In genomic region chr5:150320048-150320555, GRCh38 we compare ENCODE assay signal across 10 cellular contexts. TPM values are rescaled to one million over a fixed set of nuclear protein-coding genes. Genes with fewer than 3 reads are reported as not detected.
A peak's percentile ranks its signal among the peaks of the same experiment; 100 is the strongest.
DNase-seq lines count a peak whose midpoint lies in the region; ATAC-seq and TF ChIP-seq lines count a peak whose summit lies in the region.
"Had no signal": no experiment of that assay in that cellular context is flagged by ENCODE, and none has a peak within 500 bp of the region (broad histone marks: within the 10 kb centered on the region; RNA-seq: fewer than 3 reads in every experiment).

No MANE protein-coding gene starts in this region.

- ATAC-seq in left lung (peak; percentile 70), upper lobe of right lung (peak; percentile 68)
- no peak for ATAC-seq in activated CD4-positive, CD25-positive, alpha-beta regulatory T cell treated with anti-CD3 and anti-CD28 coated beads, Interleukin-2, amount 50 U/mL, for 24 hours

- WGBS in endodermal cell (ENCODE audit: insufficient coverage in 1 of 2, insufficient read length in 1 of 2), 2 experiments, result 71 to 96% methylated on average over 1 to 2 of the region's 2 CpGs

- H3K36me3 ChIP-seq in left lung (no peaks in the 10 kb centered on the region), upper lobe of right lung (no peaks in the 10 kb centered on the region), endodermal cell (ENCODE audit: control insufficient read depth, insufficient read depth, low read length) (no peaks in the 10 kb centered on the region)

- no peak overlapping the region for H3K27ac Mint-ChIP-seq in endodermal cell

- TF ChIP-seq CTCF in left lung (IDR thresholded peaks at IDR 0.05) (no peak), upper lobe of right lung (IDR thresholded peaks at IDR 0.05) (no peak), endodermal cell (conservative IDR thresholded peaks at IDR 0.05) (no peak)

- no peaks in the 10 kb centered on the region for H3K4me1 ChIP-seq in left lung
- no peaks in the 10 kb centered on the region for H3K4me1 ChIP-seq in upper lobe of right lung
- no peaks in the 10 kb centered on the region for H3K4me1 ChIP-seq in endodermal cell (ENCODE audit: control insufficient read depth, insufficient read depth, low read length)

- in situ Hi-C loops in KBM-7 (cut with MboI; ENCODE audit: low pct_unique_long_range_greater_than_20kb, low sequenced_read_pairs), result no loop called here

- H3K27ac ChIP-seq in left lung (no peak overlapping the region), upper lobe of right lung (peak overlapping the region; percentile 30), endodermal cell (ENCODE audit: low read depth, low read length) (no peak overlapping the region)

- H3K36me3 Mint-ChIP-seq in endodermal cell (ENCODE audit: low read depth), result no peaks in the 10 kb centered on the region

- peak; percentile 37 for DNase-seq in NCI-H2029 (lab: John Stamatoyannopoulos, UW)
- no peak for DNase-seq in NCI-H2029 treated with DMSO at 0.1 percent for 48 hours (lab: John Stamatoyannopoulos, UW)
- DNase-seq in cerebellar cortex (ENCODE audit: low spot score), result peak; percentile 65
- peak in 1 of 2 donors; percentile 55 for DNase-seq in left lung
- no peak for DNase-seq in upper lobe of right lung
- DNase-seq in KBM-7, result no peak
- no peak for DNase-seq in endodermal cell
- DNase-seq: T-helper 9 cell had no signal

- H3K27me3 ChIP-seq in left lung (no peaks in the 10 kb centered on the region), upper lobe of right lung (no peaks in the 10 kb centered on the region), endodermal cell (ENCODE audit: control insufficient read depth, insufficient read depth, low read length, poor library complexity, severe bottlenecking) (no peaks in the 10 kb centered on the region)

- no peak overlapping the region for H3K4me3 Mint-ChIP-seq in endodermal cell

- H3K9me3 ChIP-seq in left lung (no peaks in the 10 kb centered on the region), upper lobe of right lung (no peaks in the 10 kb centered on the region), endodermal cell (ENCODE audit: control insufficient read depth, low read length) (no peaks in the 10 kb centered on the region)

- H3K9me3 Mint-ChIP-seq in endodermal cell, result no peaks in the 10 kb centered on the region

- no peak overlapping the region for H3K9ac ChIP-seq in endodermal cell (ENCODE audit: extremely low read depth, low read length, poor library complexity, severe bottlenecking)

- H3K27me3 Mint-ChIP-seq in endodermal cell (ENCODE audit: insufficient read depth), result peaks cover 5% of the 10 kb centered on the region

- intact Hi-C loops in left lung (cut with DNase I) (no loop called here), upper lobe of right lung (cut with DNase I) (no loop called here)

- H3K4me1 Mint-ChIP-seq in endodermal cell, result peaks cover 13% of the 10 kb centered on the region

- H3K4me3 ChIP-seq in left lung (no peak overlapping the region), upper lobe of right lung (no peak overlapping the region), endodermal cell (ENCODE audit: low read length) (no peak overlapping the region)

RNA-seq across cellular contexts. Expression of gene ARSI, which starts 17.4 kb away (rescaled TPM):
- 1 to 10 TPM; 6.6 to 7.5 TPM for total RNA-seq in left lung
- 4.0 TPM for total RNA-seq in upper lobe of right lung
- 1 to 10 TPM; 2.4 to 2.7 TPM for total RNA-seq in endodermal cell
- polyA plus RNA-seq in endodermal cell (2013, experiment 1 of 2), result 3.2 TPM
- 3.6 TPM for polyA plus RNA-seq in endodermal cell (2013, experiment 2 of 2)

RNA-seq across cellular contexts. Expression of gene CAMK2A, which starts 30.5 kb away (rescaled TPM):
- total RNA-seq in left lung (1 to 10 TPM in 1 of 2 donors, under 1 TPM in 1; 0.64 to 1.2 TPM), upper lobe of right lung (1.5 TPM), endodermal cell (under 1 TPM; 0.31 to 0.49 TPM)
- 1.6 TPM for polyA plus RNA-seq in endodermal cell (2013, experiment 1 of 2)
- polyA plus RNA-seq in endodermal cell (2013, experiment 2 of 2), result 1.6 TPM
- total RNA-seq: A673 had no signal

RNA-seq across cellular contexts. Expression of gene TCOF1, which starts 37.4 kb away (rescaled TPM):
- total RNA-seq in left lung (10 to 100 TPM; 21.8 to 32.5 TPM), upper lobe of right lung (31.1 TPM), endodermal cell (100 to 1,000 TPM in 1 of 2 donors, 10 to 100 TPM in 1; 88.8 to 107 TPM)
- 50.0 TPM for polyA plus RNA-seq in endodermal cell (2013, experiment 1 of 2)
- polyA plus RNA-seq in endodermal cell (2013, experiment 2 of 2), result 46.1 TPM

Comparison
In these comparisons a context has a peak if more than half of its experiments do, and no peak if none do; other contexts are left out.
1. DNase-seq: peak in NCI-H2029 (single experiment) and cerebellar cortex (single experiment); none in NCI-H2029 treated with DMSO at 0.1 percent for 48 hours (single experiment), upper lobe of right lung (single experiment), KBM-7 (single experiment) and endodermal cell (single experiment).
2. ATAC-seq: peak in left lung (single experiment) and upper lobe of right lung (single experiment); none in activated CD4-positive, CD25-positive, alpha-beta regulatory T cell treated with anti-CD3 and anti-CD28 coated beads, Interleukin-2, amount 50 U/mL, for 24 hours (0 of 2).